ENCODE assay signal across 15 cellular contexts in genomic region chr10:119501690-119502089, GRCh38. TPM values are rescaled to one million over a fixed set of nuclear protein-coding genes. Genes with fewer than 3 reads are reported as not detected.
DNase-seq lines count a peak whose midpoint lies in the region; ATAC-seq lines count a peak whose summit lies in the region.
"Had no signal": no experiment of that assay in that cellular context is flagged by ENCODE, and none has a peak within 500 bp of the region (broad histone marks: within the 10 kb centered on the region; RNA-seq: fewer than 3 reads in every experiment).

No MANE protein-coding gene starts in this region.

- ATAC-seq in HG03378 (IDR thresholded peaks at IDR 0.05; ENCODE audit: unreplicated experiment) = no peak
- ATAC-seq: Panc1 had no signal

- H3K4me3 ChIP-seq in Jurkat, Clone E6-1 (ENCODE audit: low read length) = peak overlapping the region; percentile 40

- peak overlapping the region; percentile 86 for H3K4me3 Mint-ChIP-seq in activated naive CD8-positive, alpha-beta T cell
- H3K4me3 Mint-ChIP-seq in stimulated activated naive CD8-positive, alpha-beta T cell treated with anti-CD3 and anti-CD28 coated beads, Interleukin-15, Interleukin-2, amounts not matched to agents 100 ng/mL and 50 ng/mL, for 24 hours = peak overlapping the region; percentile 70
- H3K4me3 Mint-ChIP-seq: H9 had no signal

- H3K9me3 Mint-ChIP-seq in activated naive CD8-positive, alpha-beta T cell (ENCODE audit: low read depth) = no peaks in the 10 kb centered on the region
- no peaks in the 10 kb centered on the region for H3K9me3 Mint-ChIP-seq in stimulated activated naive CD8-positive, alpha-beta T cell treated with anti-CD3 and anti-CD28 coated beads, Interleukin-15, Interleukin-2, amounts not matched to agents 100 ng/mL and 50 ng/mL, for 24 hours
- H3K9me3 Mint-ChIP-seq: H9, memory B cell had no signal

- H3K36me3 Mint-ChIP-seq in activated naive CD8-positive, alpha-beta T cell = peaks cover 29% of the 10 kb centered on the region
- H3K36me3 Mint-ChIP-seq in stimulated activated naive CD8-positive, alpha-beta T cell treated with anti-CD3 and anti-CD28 coated beads, Interleukin-15, Interleukin-2, amounts not matched to agents 100 ng/mL and 50 ng/mL, for 24 hours (ENCODE audit: low read depth) = peaks cover 72% of the 10 kb centered on the region

- H3K27ac Mint-ChIP-seq in activated naive CD8-positive, alpha-beta T cell = peak overlapping the region; percentile 100
- H3K27ac Mint-ChIP-seq in stimulated activated naive CD8-positive, alpha-beta T cell treated with anti-CD3 and anti-CD28 coated beads, Interleukin-15, Interleukin-2, amounts not matched to agents 100 ng/mL and 50 ng/mL, for 24 hours = peak overlapping the region; percentile 99
- H3K27ac Mint-ChIP-seq: H9 had no signal

- peaks cover 98% of the 10 kb centered on the region for H3K4me1 Mint-ChIP-seq in activated naive CD8-positive, alpha-beta T cell (ENCODE audit: low read depth)
- H3K4me1 Mint-ChIP-seq in stimulated activated naive CD8-positive, alpha-beta T cell treated with anti-CD3 and anti-CD28 coated beads, Interleukin-15, Interleukin-2, amounts not matched to agents 100 ng/mL and 50 ng/mL, for 24 hours (ENCODE audit: low read depth) = peaks cover 100% of the 10 kb centered on the region

- peak; percentile 18 for DNase-seq in activated naive CD4-positive, alpha-beta T cell treated with Interleukin-2 at 50 U/mL for 16 hours
- DNase-seq in activated naive CD4-positive, alpha-beta T cell treated with anti-CD3 and anti-CD28 coated beads, Interleukin-2, amount 50 U/mL, for 16 hours = no peak
- no peak for DNase-seq in Jurkat, Clone E6-1 (ENCODE audit: low read depth, low spot score)
- DNase-seq in occipital lobe (lab: John Stamatoyannopoulos, UW) (no peak), SIG-M5 (lab: John Stamatoyannopoulos, UW) (no peak)
- DNase-seq: ACHN, foreskin fibroblast, H9, NCI-H1092 treated with DMSO at 0.1 percent for 48 hours, NCI-H226 had no signal

- no peaks in the 10 kb centered on the region for H3K27me3 Mint-ChIP-seq in activated naive CD8-positive, alpha-beta T cell
- no peaks in the 10 kb centered on the region for H3K27me3 Mint-ChIP-seq in stimulated activated naive CD8-positive, alpha-beta T cell treated with anti-CD3 and anti-CD28 coated beads, Interleukin-15, Interleukin-2, amounts not matched to agents 100 ng/mL and 50 ng/mL, for 24 hours
- H3K27me3 Mint-ChIP-seq: memory B cell had no signal

RNA-seq across cellular contexts. Expression of gene RGS10, which starts 40.8 kb away (rescaled TPM):
- polyA plus RNA-seq in Jurkat, Clone E6-1 (2012; ENCODE audit: insufficient read depth, insufficient read length) = 99.4 TPM
- total RNA-seq in occipital lobe = 10.5 TPM
